27 cellular contexts compared by ENCODE assay signal in genomic region chr9:84869091-84869490, GRCh38.
"Had no signal": no experiment of that assay in that cellular context is flagged by ENCODE, and none has a peak within 500 bp of the region (broad histone marks: within the 10 kb centered on the region; RNA-seq: fewer than 3 reads in every experiment).

No MANE protein-coding gene starts in this region.

- H3K27ac Mint-ChIP-seq: stimulated activated effector memory CD8-positive, alpha-beta T cell treated with anti-CD3 and anti-CD28 coated beads, Interleukin-12 subunit alpha, Interleukin-12 subunit beta, amount 100 ng/mL, for 72 hours; stimulated activated memory B cell treated with anti-CD40 and anti-IgM and Interleukin-4, amounts not matched to agents 10 μg/mL and 1 μg/mL and 100 μg/mL, for 72 hours; stimulated activated naive B cell treated with anti-CD40 and anti-IgM and Interleukin-4, amounts not matched to agents 10 μg/mL and 1 μg/mL and 100 μg/mL, for 72 hours; stimulated activated naive CD8-positive, alpha-beta T cell treated with anti-CD3 and anti-CD28 coated beads, Interleukin-15, amount 100 ng/mL, for 72 hours; stimulated activated naive CD8-positive, alpha-beta T cell treated with anti-CD3 and anti-CD28 coated beads, Interleukin-15, Interleukin-2, amounts not matched to agents 100 ng/mL and 50 ng/mL, for 24 hours; type B pancreatic cell had no signal

- H3K27me3 Mint-ChIP-seq: stimulated activated memory B cell treated with anti-CD40 and anti-IgM and Interleukin-4, amounts not matched to agents 10 μg/mL and 1 μg/mL and 100 μg/mL, for 72 hours; stimulated activated naive B cell treated with anti-CD40 and anti-IgM and Interleukin-4, amounts not matched to agents 10 μg/mL and 1 μg/mL and 100 μg/mL, for 72 hours had no signal

- H3K4me1 Mint-ChIP-seq: stimulated activated memory B cell treated with anti-CD40 and anti-IgM and Interleukin-4, amounts not matched to agents 10 μg/mL and 1 μg/mL and 100 μg/mL, for 72 hours; stimulated activated naive B cell treated with anti-CD40 and anti-IgM and Interleukin-4, amounts not matched to agents 10 μg/mL and 1 μg/mL and 100 μg/mL, for 72 hours; stimulated activated naive CD8-positive, alpha-beta T cell treated with anti-CD3 and anti-CD28 coated beads, Interleukin-15, amount 100 ng/mL, for 72 hours had no signal

- H3K9me3 Mint-ChIP-seq: stimulated activated effector memory CD8-positive, alpha-beta T cell treated with anti-CD3 and anti-CD28 coated beads, Interleukin-12 subunit alpha, Interleukin-12 subunit beta, amount 100 ng/mL, for 72 hours; stimulated activated memory B cell treated with anti-CD40 and anti-IgM and Interleukin-4, amounts not matched to agents 10 μg/mL and 1 μg/mL and 100 μg/mL, for 72 hours; stimulated activated naive CD8-positive, alpha-beta T cell treated with anti-CD3 and anti-CD28 coated beads, Interleukin-15, amount 100 ng/mL, for 72 hours; stimulated activated naive CD8-positive, alpha-beta T cell treated with anti-CD3 and anti-CD28 coated beads, Interleukin-15, Interleukin-2, amounts not matched to agents 100 ng/mL and 50 ng/mL, for 24 hours had no signal

- ATAC-seq: stimulated activated effector memory CD8-positive, alpha-beta T cell treated with anti-CD3 and anti-CD28 coated beads, Interleukin-12 subunit alpha, Interleukin-12 subunit beta, amount 100 ng/mL, for 72 hours; stimulated activated memory B cell treated with anti-CD40 and anti-IgM and Interleukin-4, amounts not matched to agents 10 μg/mL and 1 μg/mL and 100 μg/mL, for 72 hours; stimulated activated naive B cell treated with anti-CD40 and anti-IgM and Interleukin-4, amounts not matched to agents 10 μg/mL and 1 μg/mL and 100 μg/mL, for 72 hours; stimulated activated naive CD8-positive, alpha-beta T cell treated with anti-CD3 and anti-CD28 coated beads, Interleukin-15, amount 100 ng/mL, for 72 hours; stimulated activated naive CD8-positive, alpha-beta T cell treated with anti-CD3 and anti-CD28 coated beads, Interleukin-15, Interleukin-2, amounts not matched to agents 100 U/mL and 50 U/mL, for 24 hours; upper lobe of right lung had no signal

- H3K4me3 Mint-ChIP-seq: stimulated activated effector memory CD8-positive, alpha-beta T cell treated with anti-CD3 and anti-CD28 coated beads, Interleukin-12 subunit alpha, Interleukin-12 subunit beta, amount 100 ng/mL, for 72 hours; stimulated activated memory B cell treated with anti-CD40 and anti-IgM and Interleukin-4, amounts not matched to agents 10 μg/mL and 1 μg/mL and 100 μg/mL, for 72 hours; stimulated activated naive B cell treated with anti-CD40 and anti-IgM and Interleukin-4, amounts not matched to agents 10 μg/mL and 1 μg/mL and 100 μg/mL, for 72 hours; stimulated activated naive CD8-positive, alpha-beta T cell treated with anti-CD3 and anti-CD28 coated beads, Interleukin-15, amount 100 ng/mL, for 72 hours; stimulated activated naive CD8-positive, alpha-beta T cell treated with anti-CD3 and anti-CD28 coated beads, Interleukin-15, Interleukin-2, amounts not matched to agents 100 ng/mL and 50 ng/mL, for 24 hours; type B pancreatic cell had no signal

- H3K36me3 Mint-ChIP-seq: stimulated activated effector memory CD8-positive, alpha-beta T cell treated with anti-CD3 and anti-CD28 coated beads, Interleukin-12 subunit alpha, Interleukin-12 subunit beta, amount 100 ng/mL, for 72 hours; stimulated activated memory B cell treated with anti-CD40 and anti-IgM and Interleukin-4, amounts not matched to agents 10 μg/mL and 1 μg/mL and 100 μg/mL, for 72 hours; stimulated activated naive B cell treated with anti-CD40 and anti-IgM and Interleukin-4, amounts not matched to agents 10 μg/mL and 1 μg/mL and 100 μg/mL, for 72 hours had no signal

- DNase-seq: stimulated activated CD4-positive, alpha-beta T cell treated with anti-CD3 and anti-CD28 coated beads, Interleukin-2, amount 100 ng/mL, for 48 hours; stimulated activated CD4-positive, alpha-beta T cell treated with anti-CD3 and anti-CD28 coated beads, Interleukin-4, amount 100 ng/mL, for 1 hour; stimulated activated CD4-positive, alpha-beta T cell treated with anti-CD3 and anti-CD28 coated beads, Interleukin-4, amount 100 ng/mL, for 24 hours; stimulated activated CD4-positive, alpha-beta T cell treated with anti-CD3 and anti-CD28 coated beads, Interleukin-4, amount 100 ng/mL, for 4 hours; stimulated activated CD8-positive, alpha-beta memory T cell treated with anti-CD3 and anti-CD28 coated beads, Interleukin-4, amount 100 ng/mL, for 48 hours; stimulated activated naive B cell treated with anti-CD40 and anti-IgM and Interleukin-4, amounts not matched to agents 10 μg/mL and 1 μg/mL and 100 μg/mL, for 72 hours; stimulated activated naive CD4-positive, alpha-beta T cell; stimulated activated naive CD4-positive, alpha-beta T cell treated with Interleukin-2 at 50 U/mL for 16 hours; stimulated activated naive CD8-positive, alpha-beta T cell treated with anti-CD3 and anti-CD28 coated beads, Interleukin-15, amount 100 ng/mL, for 72 hours; stimulated activated naive CD8-positive, alpha-beta T cell treated with anti-CD3 and anti-CD28 coated beads, Interleukin-15, Interleukin-2, amounts not matched to agents 100 U/mL and 50 U/mL, for 24 hours; stomach; testis; thyroid gland; tibial artery; transverse colon; trophoblast cell; upper lobe of left lung; upper lobe of right lung; uterus had no signal

- H3K27ac ChIP-seq: stomach, suprapubic skin, testis, thoracic aorta, thyroid gland, tibial artery, tibial nerve, transverse colon, upper lobe of left lung, upper lobe of right lung, uterus, vagina had no signal

- H3K9me3 ChIP-seq: stomach, suprapubic skin, testis, thoracic aorta, thyroid gland, tibial artery, tibial nerve, transverse colon, upper lobe of left lung, upper lobe of right lung, uterus, vagina had no signal

- H3K4me3 ChIP-seq: stomach, suprapubic skin, testis, thoracic aorta, thyroid gland, tibial artery, tibial nerve, transverse colon, upper lobe of left lung, upper lobe of right lung, uterus, vagina had no signal

- H3K27me3 ChIP-seq: stomach, suprapubic skin, testis, thyroid gland, tibial artery, tibial nerve, transverse colon, upper lobe of left lung, upper lobe of right lung, uterus, vagina had no signal

- H3K36me3 ChIP-seq: stomach, suprapubic skin, thoracic aorta, thyroid gland, tibial artery, tibial nerve, transverse colon, upper lobe of left lung, upper lobe of right lung, uterus, vagina had no signal

- H3K4me1 ChIP-seq: stomach, suprapubic skin, testis, thyroid gland, tibial artery, transverse colon, upper lobe of right lung, uterus, vagina had no signal
